In the genomic region with DNA sequence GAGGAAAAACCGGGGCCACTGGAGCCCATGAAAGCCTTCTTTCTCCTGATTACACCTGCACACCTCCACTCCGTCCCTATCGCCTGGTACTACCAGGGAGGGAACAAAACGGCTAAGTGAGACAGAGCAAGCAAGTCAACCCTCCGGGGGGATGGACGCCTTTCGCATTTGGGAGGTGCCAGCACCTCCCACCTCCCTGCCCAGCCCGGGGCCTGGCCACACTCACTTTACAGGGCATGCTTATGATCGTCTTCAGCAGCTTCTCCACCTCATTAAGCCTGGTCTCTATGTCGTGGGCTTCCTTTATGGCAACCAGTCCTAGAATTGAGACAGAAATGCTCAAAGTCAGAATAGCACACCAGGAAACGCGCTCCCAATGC, we compare ENCODE assay signal across 22 cellular contexts.
"Had no signal": no experiment of that assay in that cellular context is flagged by ENCODE, and none has a peak within 500 bp of the region (broad histone marks: within the 10 kb centered on the region; RNA-seq: fewer than 3 reads in every experiment).

No MANE protein-coding gene starts in this region.

- H3K4me3 ChIP-seq: colonic mucosa, gastrocnemius medialis, lower lobe of right lung, prostate gland, right atrium auricular region, smooth muscle cell, suprapubic skin, thyroid gland, upper lobe of left lung had no signal

- H3K36me3 ChIP-seq: colonic mucosa had no signal

- H3K27me3 ChIP-seq: colonic mucosa, gastrocnemius medialis, right atrium auricular region, suprapubic skin, thyroid gland, upper lobe of left lung had no signal

- H3K9ac ChIP-seq: parathyroid adenoma had no signal

- H3K27ac ChIP-seq: colonic mucosa, gastrocnemius medialis, lower lobe of right lung, parathyroid adenoma, prostate gland, right atrium auricular region, thyroid gland, upper lobe of left lung had no signal

- H2AFZ ChIP-seq: parathyroid adenoma had no signal

- H3K9me3 ChIP-seq: colonic mucosa, gastrocnemius medialis, prostate gland, suprapubic skin, thyroid gland had no signal

- DNase-seq: colonic mucosa; dermis blood vessel endothelial cell; effector memory CD8-positive, alpha-beta T cell; gastrocnemius medialis; lower lobe of right lung; natural killer cell; occipital lobe; stimulated activated CD4-positive, alpha-beta T cell treated with anti-CD3 and anti-CD28 coated beads, Interleukin-12 subunit alpha, Interleukin-12 subunit beta, amount 100 ng/mL, for 4 hours; stimulated activated CD4-positive, alpha-beta T cell treated with anti-CD3 and anti-CD28 coated beads, Interleukin-1b, Interleukin-23, amount 100 ng/mL, for 48 hours; stimulated activated CD4-positive, alpha-beta T cell treated with anti-CD3 and anti-CD28 coated beads, Interleukin-4, amount 100 ng/mL, for 1 hour; stimulated activated CD8-positive, alpha-beta memory T cell treated with anti-CD3 and anti-CD28 coated beads, Interleukin-4, amount 100 ng/mL, for 48 hours; stimulated activated naive CD4-positive, alpha-beta T cell; stimulated activated naive CD8-positive, alpha-beta T cell treated with anti-CD3 and anti-CD28 coated beads, Interleukin-15, amount 100 ng/mL, for 72 hours; thyroid gland; upper lobe of left lung had no signal

- ATAC-seq: effector memory CD8-positive, alpha-beta T cell; gastrocnemius medialis; left ventricle myocardium superior; lower lobe of right lung; natural killer cell; sciatic nerve; stimulated activated naive CD8-positive, alpha-beta T cell treated with anti-CD3 and anti-CD28 coated beads, Interleukin-15, amount 100 ng/mL, for 72 hours had no signal

- H3K4me1 ChIP-seq: colonic mucosa, parathyroid adenoma had no signal

- H3K4me2 ChIP-seq: smooth muscle cell had no signal
